27 cellular contexts compared by ENCODE assay signal in the genomic region with DNA sequence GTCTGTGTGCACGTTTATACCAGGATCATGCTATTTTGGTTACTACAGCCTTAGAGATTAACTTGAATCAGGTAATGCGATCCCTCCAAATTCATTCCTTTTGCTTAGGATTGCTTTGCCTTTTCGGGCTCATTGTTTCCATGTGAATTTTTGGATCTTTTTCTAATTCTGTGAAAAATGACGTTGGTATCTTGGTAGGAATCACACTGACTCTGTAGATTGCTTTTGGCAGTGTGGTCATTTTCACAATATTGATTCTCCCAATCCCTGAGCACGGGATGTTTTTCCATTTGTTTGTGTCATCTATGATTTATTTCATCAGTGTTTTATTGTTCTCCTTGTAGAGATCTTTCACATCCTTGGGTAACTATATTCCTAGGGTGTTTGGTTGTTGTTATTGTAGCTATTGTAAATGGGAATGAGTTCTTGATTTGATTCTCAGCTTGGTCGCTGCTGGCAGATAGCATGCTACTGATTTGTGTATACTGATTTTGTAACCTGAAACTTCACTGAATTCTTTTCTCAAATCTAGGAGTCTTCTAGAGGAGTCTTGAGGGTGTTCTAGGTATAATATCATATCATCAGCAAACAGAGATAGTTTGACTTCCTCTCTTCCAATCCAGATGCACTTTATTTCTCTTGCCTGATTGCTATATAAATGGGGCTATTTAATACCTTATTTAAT. TPM values are rescaled to one million over a fixed set of nuclear protein-coding genes. Genes with fewer than 3 reads are reported as not detected.
A peak's percentile ranks its signal among the peaks of the same experiment; 100 is the strongest.
DNase-seq lines count a peak whose midpoint lies in the region; ATAC-seq and TF ChIP-seq lines count a peak whose summit lies in the region.
"Had no signal": no experiment of that assay in that cellular context is flagged by ENCODE, and none has a peak within 500 bp of the region (broad histone marks: within the 10 kb centered on the region; RNA-seq: fewer than 3 reads in every experiment).

No MANE protein-coding gene starts in this region.

- no peaks in the 10 kb centered on the region for H3K9me3 ChIP-seq in Caco-2
- H3K9me3 ChIP-seq: body of pancreas, esophagus muscularis mucosa, gastroesophageal sphincter, lower lobe of right lung, psoas muscle, upper lobe of left lung had no signal

- no peak for ATAC-seq in activated B cell treated with CpG ODN at 0.5 μM for 24 hours (ENCODE audit: low read depth)
- ATAC-seq in naive B cell (ENCODE audit: low read depth in 2 of 2), result no peak
- no peak for ATAC-seq in sciatic nerve
- ATAC-seq: activated CD8-positive, alpha-beta T cell treated with anti-CD3 and anti-CD28 coated beads for 36 hours; body of pancreas; gastroesophageal sphincter; lower lobe of right lung; natural killer cell; psoas muscle had no signal

- H3K27ac Mint-ChIP-seq in Caco-2 (ENCODE audit: unreplicated experiment) (no peak overlapping the region), IgD-negative memory B cell (peak overlapping the region; percentile 69 to 85 (median 81)), activated B cell treated with CpG ODN at 0.5 μM for 24 hours (peak overlapping the region; percentile 85), naive B cell (peak overlapping the region; percentile 70 to 98 (median 92))
- no peak overlapping the region for H3K27ac Mint-ChIP-seq in activated T-helper 2 cell treated with anti-CD3 and anti-CD28 coated beads, Interferon-gamma antibody, Interleukin-2, Interleukin-4, amounts not matched to agents 10 μg/mL and 5 μg/mL and 100 μg/mL, durations not matched to agents 14 hours and 24 hours and 36 hours
- H3K27ac Mint-ChIP-seq: activated CD8-positive, alpha-beta T cell treated with anti-CD3 and anti-CD28 coated beads for 36 hours; activated naive CD4-positive, alpha-beta T cell treated with anti-CD3 and anti-CD28 coated beads, Interleukin-2, amount 10 ng/mL, durations not matched to agents 7 days and 5 days; natural killer cell had no signal

- H3K9me3 Mint-ChIP-seq in Caco-2 (ENCODE audit: unreplicated experiment) (no peaks in the 10 kb centered on the region), IgD-negative memory B cell (peaks cover 0 to 3% (median 0%) of the 10 kb centered on the region in 3 donors), activated B cell treated with CpG ODN at 0.5 μM for 24 hours (peaks cover 3% of the 10 kb centered on the region), naive B cell (peaks cover 0 to 6% (median 3%) of the 10 kb centered on the region in 7 donors)
- H3K9me3 Mint-ChIP-seq in activated T-helper 2 cell treated with anti-CD3 and anti-CD28 coated beads, Interferon-gamma antibody, Interleukin-2, Interleukin-4, amounts not matched to agents 10 μg/mL and 5 μg/mL and 100 μg/mL, durations not matched to agents 14 hours and 24 hours and 36 hours, result no peaks in the 10 kb centered on the region
- H3K9me3 Mint-ChIP-seq: activated CD8-positive, alpha-beta T cell treated with anti-CD3 and anti-CD28 coated beads for 36 hours; activated naive CD4-positive, alpha-beta T cell treated with anti-CD3 and anti-CD28 coated beads, Interleukin-2, amount 10 ng/mL, durations not matched to agents 7 days and 5 days; natural killer cell had no signal

- no peaks in the 10 kb centered on the region for H3K36me3 ChIP-seq in Caco-2 (ENCODE audit: control insufficient read depth, insufficient read depth, low read length)
- H3K36me3 ChIP-seq: esophagus muscularis mucosa, gastroesophageal sphincter, lower lobe of right lung, upper lobe of left lung had no signal

- H3K27me3 ChIP-seq in Caco-2 (replicated peaks; ENCODE audit: control insufficient read depth, insufficient read depth, low read length), result no peaks in the 10 kb centered on the region
- H3K27me3 ChIP-seq: body of pancreas, esophagus muscularis mucosa, gastroesophageal sphincter, upper lobe of left lung had no signal

- no peaks in the 10 kb centered on the region for H3K4me1 ChIP-seq in Caco-2
- H3K4me1 ChIP-seq: body of pancreas, esophagus muscularis mucosa, gastroesophageal sphincter, psoas muscle had no signal

- no peaks in the 10 kb centered on the region for H3K4me1 Mint-ChIP-seq in Caco-2 (ENCODE audit: low read depth, unreplicated experiment)
- peaks cover 42 to 46% (median 44%) of the 10 kb centered on the region in 3 donors for H3K4me1 Mint-ChIP-seq in IgD-negative memory B cell
- peaks cover 62% of the 10 kb centered on the region for H3K4me1 Mint-ChIP-seq in activated B cell treated with CpG ODN at 0.5 μM for 24 hours
- H3K4me1 Mint-ChIP-seq in naive B cell, result peaks cover 44 to 82% (median 67%) of the 10 kb centered on the region in 3 donors
- H3K4me1 Mint-ChIP-seq in activated T-helper 2 cell treated with anti-CD3 and anti-CD28 coated beads, Interferon-gamma antibody, Interleukin-2, Interleukin-4, amounts not matched to agents 10 μg/mL and 5 μg/mL and 100 μg/mL, durations not matched to agents 14 hours and 24 hours and 36 hours (ENCODE audit: low read depth), result peaks cover 15% of the 10 kb centered on the region

- DNase-seq in Caco-2, result no peak
- no peak for DNase-seq in activated B cell treated with CpG ODN at 0.5 μM for 24 hours
- DNase-seq in naive B cell, result no peak
- DNase-seq in activated T-helper 2 cell treated with anti-CD3 and anti-CD28 coated beads, Interferon-gamma antibody, Interleukin-2, Interleukin-4, amounts not matched to agents 10 μg/mL and 5 μg/mL and 100 μg/mL, durations not matched to agents 14 hours and 24 hours and 36 hours (ENCODE audit: low spot score), result no peak
- no peak for DNase-seq in HK-2 (ENCODE audit: unreplicated experiment)
- DNase-seq in sciatic nerve (ENCODE audit: low spot score), result no peak
- DNase-seq in NCI-H446 treated with DMSO at 0.1 percent for 48 hours (lab: John Stamatoyannopoulos, UW), result no peak
- DNase-seq: activated CD8-positive, alpha-beta memory T cell treated with anti-CD3 and anti-CD28 coated beads, Interleukin-2, amount 50 U/mL, for 48 hours; activated CD8-positive, alpha-beta T cell treated with anti-CD3 and anti-CD28 coated beads for 36 hours; activated naive CD4-positive, alpha-beta T cell treated with anti-CD3 and anti-CD28 coated beads, Interleukin-2, amount 10 ng/mL, durations not matched to agents 7 days and 5 days; body of pancreas; dermis blood vessel endothelial cell; DMS79; GF-D8; IMR-90; lower lobe of right lung; natural killer cell; NCI-H146; NCI-H446; psoas muscle; stimulated activated CD4-positive, alpha-beta T cell treated with anti-CD3 and anti-CD28 coated beads, Interleukin-4, amount 100 ng/mL, for 24 hours; T-helper 1 cell; upper lobe of left lung had no signal

- CTCF ChIA-PET in Caco-2 (lab: Charles Lee), result no interaction called here
- CTCF ChIA-PET in activated B cell treated with CpG ODN at 0.5 μM for 24 hours (lab: Charles Lee), result no interaction called here

- H3K27me3 Mint-ChIP-seq in Caco-2 (ENCODE audit: insufficient read depth, unreplicated experiment), result no peaks in the 10 kb centered on the region
- H3K27me3 Mint-ChIP-seq in IgD-negative memory B cell, result no peaks in the 10 kb centered on the region
- H3K27me3 Mint-ChIP-seq in activated B cell treated with CpG ODN at 0.5 μM for 24 hours, result no peaks in the 10 kb centered on the region
- no peaks in the 10 kb centered on the region for H3K27me3 Mint-ChIP-seq in naive B cell
- H3K27me3 Mint-ChIP-seq in activated T-helper 2 cell treated with anti-CD3 and anti-CD28 coated beads, Interferon-gamma antibody, Interleukin-2, Interleukin-4, amounts not matched to agents 10 μg/mL and 5 μg/mL and 100 μg/mL, durations not matched to agents 14 hours and 24 hours and 36 hours (ENCODE audit: low read depth), result no peaks in the 10 kb centered on the region
- H3K27me3 Mint-ChIP-seq: activated CD8-positive, alpha-beta T cell treated with anti-CD3 and anti-CD28 coated beads for 36 hours; activated naive CD4-positive, alpha-beta T cell treated with anti-CD3 and anti-CD28 coated beads, Interleukin-2, amount 10 ng/mL, durations not matched to agents 7 days and 5 days had no signal

- no peak overlapping the region for H3K4me3 ChIP-seq in Caco-2 (ENCODE audit: low read depth, low read length)
- H3K4me3 ChIP-seq: body of pancreas, esophagus muscularis mucosa, gastroesophageal sphincter, lower lobe of right lung, psoas muscle, upper lobe of left lung had no signal

- TSS peak; percentile 25 for BruUV-seq in Caco-2 (replicated peaks; lab: Mats Ljungman, UMichigan)

- intact Hi-C loops in Caco-2 (cut with micrococcal nuclease; ENCODE audit: unreplicated experiment), result no loop called here
- intact Hi-C loops in activated B cell treated with CpG ODN at 0.5 μM for 24 hours (cut with micrococcal nuclease), result loop anchor here (5.0 kb wide), 2 partner anchors 194 to 231 kb away; no protein-coding TSS in a partner anchor
- intact Hi-C loops in activated T-helper 2 cell treated with anti-CD3 and anti-CD28 coated beads, Interferon-gamma antibody, Interleukin-2, Interleukin-4, amounts not matched to agents 10 μg/mL and 5 μg/mL and 100 μg/mL, durations not matched to agents 14 hours and 24 hours and 36 hours (cut with micrococcal nuclease), result no loop called here
- intact Hi-C loops in sciatic nerve (cut with DNase I), result no loop called here

- H3K36me3 Mint-ChIP-seq in Caco-2 (ENCODE audit: insufficient read depth, unreplicated experiment), result peaks cover 11% of the 10 kb centered on the region
- peaks cover 8% of the 10 kb centered on the region for H3K36me3 Mint-ChIP-seq in IgD-negative memory B cell
- H3K36me3 Mint-ChIP-seq in activated B cell treated with CpG ODN at 0.5 μM for 24 hours (ENCODE audit: low read depth), result peaks cover 16% of the 10 kb centered on the region
- H3K36me3 Mint-ChIP-seq in naive B cell, result peaks cover 0 to 3% of the 10 kb centered on the region in 2 donors
- H3K36me3 Mint-ChIP-seq in activated T-helper 2 cell treated with anti-CD3 and anti-CD28 coated beads, Interferon-gamma antibody, Interleukin-2, Interleukin-4, amounts not matched to agents 10 μg/mL and 5 μg/mL and 100 μg/mL, durations not matched to agents 14 hours and 24 hours and 36 hours (ENCODE audit: low read depth), result no peaks in the 10 kb centered on the region
- H3K36me3 Mint-ChIP-seq: natural killer cell had no signal

- no peak overlapping the region for H3K4me3 Mint-ChIP-seq in Caco-2 (ENCODE audit: unreplicated experiment)
- H3K4me3 Mint-ChIP-seq in IgD-negative memory B cell, result peak overlapping the region in 3 of 4 donors; percentile 42 to 75 (median 58)
- H3K4me3 Mint-ChIP-seq in activated B cell treated with CpG ODN at 0.5 μM for 24 hours, result peak overlapping the region; percentile 65
- H3K4me3 Mint-ChIP-seq in naive B cell, result peak overlapping the region; percentile 1 to 78 (median 56)
- H3K4me3 Mint-ChIP-seq in activated T-helper 2 cell treated with anti-CD3 and anti-CD28 coated beads, Interferon-gamma antibody, Interleukin-2, Interleukin-4, amounts not matched to agents 10 μg/mL and 5 μg/mL and 100 μg/mL, durations not matched to agents 14 hours and 24 hours and 36 hours (ENCODE audit: low read depth), result no peak overlapping the region
- H3K4me3 Mint-ChIP-seq: activated CD8-positive, alpha-beta T cell treated with anti-CD3 and anti-CD28 coated beads for 36 hours; activated naive CD4-positive, alpha-beta T cell treated with anti-CD3 and anti-CD28 coated beads, Interleukin-2, amount 10 ng/mL, durations not matched to agents 7 days and 5 days; CD14-positive monocyte; natural killer cell had no signal

- POLR2A ChIA-PET in Caco-2 (lab: Charles Lee) (no interaction called here), activated B cell treated with CpG ODN at 0.5 μM for 24 hours (lab: Charles Lee) (interaction anchor here (0.5 to 7.7 kb wide), 11 partner anchors 7 to 196 kb away, joined by 3 to 75 read pairs (median 6); a partner anchor contains a TSS)

- no peak for TF ChIP-seq CTCF in Caco-2 (IDR thresholded peaks at IDR 0.05; ENCODE audit: insufficient read depth in 1 of 2, low read depth in 1 of 2, low read length in 1 of 2, severe bottlenecking in 1 of 2, unreplicated experiment in 1 of 2)
- TF ChIP-seq CTCF in activated B cell treated with CpG ODN at 0.5 μM for 24 hours (IDR thresholded peaks at IDR 0.05), result no peak

RNA-seq across cellular contexts. Expression of a gene that starts 18.2 kb away (rescaled TPM):
- 82.0 and 86.6 TPM in 2 replicates for total RNA-seq in Caco-2 (2022)
- 61.3 TPM for polyA plus RNA-seq in IgD-negative memory B cell
- total RNA-seq in activated B cell treated with CpG ODN at 0.5 μM for 24 hours, result 175 and 181 TPM in 2 replicates
- 100 to 1,000 TPM in 3 of 6 donors, 10 to 100 TPM in 3; 74.2 to 107 (median 96.2) TPM for polyA plus RNA-seq in naive B cell (ENCODE audit: low read depth in 6 of 6)
- total RNA-seq in activated T-helper 2 cell treated with anti-CD3 and anti-CD28 coated beads, Interferon-gamma antibody, Interleukin-2, Interleukin-4, amounts not matched to agents 10 μg/mL and 5 μg/mL and 100 μg/mL, durations not matched to agents 14 hours and 24 hours and 36 hours, result 31.8 and 38.7 TPM in 2 replicates
- 25.9 TPM for total RNA-seq in sciatic nerve

RNA-seq across cellular contexts. Expression of a gene that starts 54.1 kb away (rescaled TPM):
- total RNA-seq in Caco-2 (2022), result 41.5 and 42.8 TPM in 2 replicates
- 52.1 TPM for polyA plus RNA-seq in IgD-negative memory B cell
- 38.0 and 42.6 TPM in 2 replicates for total RNA-seq in activated B cell treated with CpG ODN at 0.5 μM for 24 hours
- 10 to 100 TPM; 50.8 to 78.8 (median 59.4) TPM for polyA plus RNA-seq in naive B cell (ENCODE audit: low read depth in 6 of 6)
- total RNA-seq in activated T-helper 2 cell treated with anti-CD3 and anti-CD28 coated beads, Interferon-gamma antibody, Interleukin-2, Interleukin-4, amounts not matched to agents 10 μg/mL and 5 μg/mL and 100 μg/mL, durations not matched to agents 14 hours and 24 hours and 36 hours, result 68.3 and 69.3 TPM in 2 replicates
- 11.5 TPM for total RNA-seq in sciatic nerve

RNA-seq across cellular contexts. Expression of a gene that starts 54.1 kb away (rescaled TPM):
- total RNA-seq in Caco-2 (2022) (48.8 and 49.3 TPM in 2 replicates), activated B cell treated with CpG ODN at 0.5 μM for 24 hours (35.3 and 36.5 TPM in 2 replicates), sciatic nerve (12.9 TPM)
- polyA plus RNA-seq in IgD-negative memory B cell (67.8 TPM), naive B cell (ENCODE audit: low read depth in 6 of 6) (10 to 100 TPM; 29.2 to 64.2 (median 46.1) TPM)
- total RNA-seq in activated T-helper 2 cell treated with anti-CD3 and anti-CD28 coated beads, Interferon-gamma antibody, Interleukin-2, Interleukin-4, amounts not matched to agents 10 μg/mL and 5 μg/mL and 100 μg/mL, durations not matched to agents 14 hours and 24 hours and 36 hours, result 40.0 and 40.5 TPM in 2 replicates

RNA-seq across cellular contexts. Expression of a gene that starts 58.5 kb away (rescaled TPM):
- total RNA-seq in Caco-2 (2022), result 306 and 314 TPM in 2 replicates
- 84.4 TPM for polyA plus RNA-seq in IgD-negative memory B cell
- 198 and 202 TPM in 2 replicates for total RNA-seq in activated B cell treated with CpG ODN at 0.5 μM for 24 hours
- 100 to 1,000 TPM in 3 of 6 donors, 10 to 100 TPM in 3; 69.6 to 123 (median 94.4) TPM for polyA plus RNA-seq in naive B cell (ENCODE audit: low read depth in 6 of 6)
- total RNA-seq in activated T-helper 2 cell treated with anti-CD3 and anti-CD28 coated beads, Interferon-gamma antibody, Interleukin-2, Interleukin-4, amounts not matched to agents 10 μg/mL and 5 μg/mL and 100 μg/mL, durations not matched to agents 14 hours and 24 hours and 36 hours, result 242 and 245 TPM in 2 replicates
- 93.6 TPM for total RNA-seq in sciatic nerve

Comparison
In these comparisons a context has a peak if more than half of its experiments do, and no peak if none do; other contexts are left out.
1. H3K27ac Mint-ChIP-seq: peak in IgD-negative memory B cell (3 of 3), activated B cell treated with CpG ODN at 0.5 μM for 24 hours (single experiment) and naive B cell (6 of 6); none in Caco-2 (single experiment) and activated T-helper 2 cell treated with anti-CD3 and anti-CD28 coated beads, Interferon-gamma antibody, Interleukin-2, Interleukin-4, amounts not matched to agents 10 μg/mL and 5 μg/mL and 100 μg/mL, durations not matched to agents 14 hours and 24 hours and 36 hours (single experiment).
2. H3K4me3 Mint-ChIP-seq: peak in IgD-negative memory B cell (3 of 4), activated B cell treated with CpG ODN at 0.5 μM for 24 hours (single experiment) and naive B cell (8 of 8); none in Caco-2 (single experiment) and activated T-helper 2 cell treated with anti-CD3 and anti-CD28 coated beads, Interferon-gamma antibody, Interleukin-2, Interleukin-4, amounts not matched to agents 10 μg/mL and 5 μg/mL and 100 μg/mL, durations not matched to agents 14 hours and 24 hours and 36 hours (single experiment).